29 cellular contexts compared by ENCODE assay signal in genomic region chr20:25459916-25460590, GRCh38.
"Had no signal": no experiment of that assay in that cellular context is flagged by ENCODE, and none has a peak within 500 bp of the region (broad histone marks: within the 10 kb centered on the region; RNA-seq: fewer than 3 reads in every experiment).

No MANE protein-coding gene starts in this region.

- H3K4me3 Mint-ChIP-seq: activated B cell treated with CpG ODN at 0.5 μM for 24 hours; activated CD4-positive, alpha-beta T cell treated with anti-CD3 and anti-CD28 coated beads, Interleukin-2, amount 10 ng/mL, durations not matched to agents 24 days and 14 days; activated CD8-positive, alpha-beta memory T cell treated with anti-CD3 and anti-CD28 coated beads, Interleukin-2, amount 10 ng/mL, durations not matched to agents 7 days and 5 days; activated naive CD4-positive, alpha-beta T cell treated with anti-CD3 and anti-CD28 coated beads, Interleukin-2, amount 50 U/mL, for 24 hours; activated T-cell treated with anti-CD3 and anti-CD28 coated beads, Interleukin-2, amount 50 U/mL, for 24 hours; activated T-helper 1 cell treated with anti-CD3 and anti-CD28 coated beads, Interleukin-12 subunit alpha, Interleukin-12 subunit beta, Interleukin-2, Interleukin-4 antibody, amounts not matched to agents 30 ng/mL and 10 ng/mL and 1 ng/mL, durations not matched to agents 14 hours and 24 hours and 36 hours; T-helper 1 cell treated with Interleukin-12 subunit alpha and Interleukin-12 subunit beta and Interleukin-4 antibody, amounts not matched to agents 30 μg/mL and 1 μg/mL, for 36 hours had no signal

- H3K27ac Mint-ChIP-seq: activated B cell treated with CpG ODN at 0.5 μM for 24 hours; activated CD4-positive, alpha-beta T cell treated with anti-CD3 and anti-CD28 coated beads, Interleukin-2, amount 10 ng/mL, durations not matched to agents 24 days and 14 days; activated CD8-positive, alpha-beta memory T cell treated with anti-CD3 and anti-CD28 coated beads, Interleukin-2, amount 10 ng/mL, durations not matched to agents 7 days and 5 days; activated naive CD4-positive, alpha-beta T cell treated with anti-CD3 and anti-CD28 coated beads, Interleukin-2, amount 50 U/mL, for 24 hours; activated T-cell treated with anti-CD3 and anti-CD28 coated beads, Interleukin-2, amount 50 U/mL, for 24 hours; activated T-helper 1 cell treated with anti-CD3 and anti-CD28 coated beads, Interleukin-12 subunit alpha, Interleukin-12 subunit beta, Interleukin-2, Interleukin-4 antibody, amounts not matched to agents 30 ng/mL and 10 ng/mL and 1 ng/mL, durations not matched to agents 14 hours and 24 hours and 36 hours; T-helper 1 cell treated with Interleukin-12 subunit alpha and Interleukin-12 subunit beta and Interleukin-4 antibody, amounts not matched to agents 30 μg/mL and 1 μg/mL, for 36 hours had no signal

- H3K27me3 Mint-ChIP-seq: activated B cell treated with CpG ODN at 0.5 μM for 24 hours; activated CD4-positive, alpha-beta T cell treated with anti-CD3 and anti-CD28 coated beads, Interleukin-2, amount 10 ng/mL, durations not matched to agents 24 days and 14 days; activated CD8-positive, alpha-beta memory T cell treated with anti-CD3 and anti-CD28 coated beads, Interleukin-2, amount 10 ng/mL, durations not matched to agents 7 days and 5 days; activated naive CD4-positive, alpha-beta T cell treated with anti-CD3 and anti-CD28 coated beads, Interleukin-2, amount 50 U/mL, for 24 hours; activated T-cell treated with anti-CD3 and anti-CD28 coated beads, Interleukin-2, amount 50 U/mL, for 24 hours had no signal

- H3K36me3 Mint-ChIP-seq: activated CD8-positive, alpha-beta memory T cell treated with anti-CD3 and anti-CD28 coated beads, Interleukin-2, amount 10 ng/mL, durations not matched to agents 7 days and 5 days; activated naive CD4-positive, alpha-beta T cell treated with anti-CD3 and anti-CD28 coated beads, Interleukin-2, amount 50 U/mL, for 24 hours had no signal

- DNase-seq: activated B cell treated with CpG ODN at 0.5 μM for 24 hours; activated CD4-positive, alpha-beta T cell treated with anti-CD3 and anti-CD28 coated beads for 1 hour; activated CD4-positive, alpha-beta T cell treated with anti-CD3 and anti-CD28 coated beads, Interleukin-2, amount 10 ng/mL, durations not matched to agents 24 days and 14 days; activated CD4-positive, alpha-beta T cell treated with anti-CD3 and anti-CD28 coated beads, Interleukin-2, amount 50 U/mL, for 48 hours; activated CD8-positive, alpha-beta memory T cell treated with anti-CD3 and anti-CD28 coated beads, Interleukin-2, amount 10 ng/mL, durations not matched to agents 7 days and 5 days; activated effector memory CD4-positive, alpha-beta T cell treated with Interleukin-2 at 50 U/mL for 16 hours; activated naive CD4-positive, alpha-beta T cell; activated T-cell treated with anti-CD3 and anti-CD28 coated beads, Interleukin-2, amount 50 U/mL, for 24 hours; central memory CD4-positive, alpha-beta T cell; KG1; NCI-H1092; NCI-H1417; NCI-H1930; NCI-H2171; NCI-H2227 treated with DMSO at 0.1 percent for 48 hours; NCI-H446 treated with DMSO at 0.1 percent for 48 hours; NCI-H526 treated with DMSO at 0.1 percent for 48 hours; NCI-H82; NK-92 treated with Interleukin-12 subunit alpha and Interleukin-12 subunit beta, amount 100 ng/mL, for 24 hours; OCI-M1; RPMI8226; SW 1271; T-helper 9 cell had no signal

- ATAC-seq: activated CD8-positive, alpha-beta memory T cell treated with anti-CD3 and anti-CD28 coated beads, Interleukin-2, amount 10 ng/mL, durations not matched to agents 7 days and 5 days; Panc1; Right ventricle myocardium inferior; SK-N-SH treated with all-trans-retinoic acid at 6 μM for 48 hours had no signal

- H3K4me1 Mint-ChIP-seq: activated CD4-positive, alpha-beta T cell treated with anti-CD3 and anti-CD28 coated beads, Interleukin-2, amount 10 ng/mL, durations not matched to agents 24 days and 14 days; activated CD8-positive, alpha-beta memory T cell treated with anti-CD3 and anti-CD28 coated beads, Interleukin-2, amount 10 ng/mL, durations not matched to agents 7 days and 5 days; activated naive CD4-positive, alpha-beta T cell treated with anti-CD3 and anti-CD28 coated beads, Interleukin-2, amount 50 U/mL, for 24 hours had no signal

- H3K9me3 Mint-ChIP-seq: activated B cell treated with CpG ODN at 0.5 μM for 24 hours; activated CD4-positive, alpha-beta T cell treated with anti-CD3 and anti-CD28 coated beads, Interleukin-2, amount 10 ng/mL, durations not matched to agents 24 days and 14 days; activated naive CD4-positive, alpha-beta T cell treated with anti-CD3 and anti-CD28 coated beads, Interleukin-2, amount 50 U/mL, for 24 hours; activated T-cell treated with anti-CD3 and anti-CD28 coated beads, Interleukin-2, amount 50 U/mL, for 24 hours; activated T-helper 1 cell treated with anti-CD3 and anti-CD28 coated beads, Interleukin-12 subunit alpha, Interleukin-12 subunit beta, Interleukin-2, Interleukin-4 antibody, amounts not matched to agents 30 ng/mL and 10 ng/mL and 1 ng/mL, durations not matched to agents 14 hours and 24 hours and 36 hours; T-helper 1 cell treated with Interleukin-12 subunit alpha and Interleukin-12 subunit beta and Interleukin-4 antibody, amounts not matched to agents 30 μg/mL and 1 μg/mL, for 36 hours had no signal
